ENCODE assay signal across 18 cellular contexts in the genomic region with DNA sequence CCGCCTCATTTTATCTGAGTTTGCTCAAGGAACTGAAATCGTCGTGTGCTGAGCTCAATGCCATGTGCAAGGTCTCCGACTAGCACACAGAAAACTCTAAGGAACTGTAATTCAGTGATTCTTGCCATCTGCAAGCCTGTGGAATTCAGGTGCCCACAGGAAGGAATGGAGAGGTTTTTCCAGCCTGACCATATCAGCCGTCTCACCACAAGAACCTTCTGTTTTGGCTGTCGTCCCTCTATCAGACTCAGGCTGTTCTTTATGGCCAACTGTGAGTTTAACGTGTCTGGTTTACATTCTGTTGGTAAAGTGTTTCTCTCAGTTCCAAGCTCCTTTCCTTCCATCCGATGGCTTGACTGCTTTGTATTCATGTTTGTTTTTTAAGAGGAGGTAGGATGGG.
A peak's percentile ranks its signal among the peaks of the same experiment; 100 is the strongest.
DNase-seq lines count a peak whose midpoint lies in the region; ATAC-seq, FAIRE-seq and TF ChIP-seq lines count a peak whose summit lies in the region.
"Had no signal": no experiment of that assay in that cellular context is flagged by ENCODE, and none has a peak within 500 bp of the region (broad histone marks: within the 10 kb centered on the region; RNA-seq: fewer than 3 reads in every experiment).

No MANE protein-coding gene starts in this region.

- CTCF ChIA-PET in mammary epithelial cell (lab: Charles Lee; ENCODE audit: low non-redundant PET), result no interaction called here

- intact Hi-C loops in mammary epithelial cell (cut with micrococcal nuclease) (no loop called here), breast epithelium (cut with DNase I; ENCODE audit: low total_unique reads) (no loop called here)

- H3K79me2 ChIP-seq in mammary epithelial cell (ENCODE audit: insufficient read depth, low read length) (no peaks in the 10 kb centered on the region), astrocyte (ENCODE audit: insufficient read depth, low read length) (no peaks in the 10 kb centered on the region)

- H3K27me3 ChIP-seq in mammary epithelial cell (ENCODE audit: insufficient read depth, low read length), result no peaks in the 10 kb centered on the region
- H3K27me3 ChIP-seq in breast epithelium, result no peaks in the 10 kb centered on the region
- no peaks in the 10 kb centered on the region for H3K27me3 ChIP-seq in astrocyte (ENCODE audit: insufficient read depth, low read length)
- H3K27me3 ChIP-seq in kidney epithelial cell (ENCODE audit: control insufficient read depth, insufficient read depth, low read length), result no peaks in the 10 kb centered on the region
- H3K27me3 ChIP-seq: suprapubic skin had no signal

- ATAC-seq in GM18873 (IDR thresholded peaks at IDR 0.05; ENCODE audit: low FRiP score, unreplicated experiment) (no peak), HG02763 (IDR thresholded peaks at IDR 0.05; ENCODE audit: unreplicated experiment) (no peak)
- ATAC-seq: left colon had no signal

- FAIRE-seq in astrocyte (lab: Jason Lieb, UNC), result peak; percentile 59

- H3K27ac Mint-ChIP-seq in astrocyte (ENCODE audit: unreplicated experiment), result peak overlapping the region; percentile 73
- H3K27ac Mint-ChIP-seq: activated T-cell treated with anti-CD3 and anti-CD28 coated beads, Interleukin-2, amount 50 U/mL, for 24 hours had no signal

- H3K4me2 ChIP-seq in mammary epithelial cell (ENCODE audit: insufficient read depth, low read depth, low read length) (peak overlapping the region; percentile 46), astrocyte (ENCODE audit: low read length) (peak overlapping the region; percentile 60)

- H3K4me3 ChIP-seq in mammary epithelial cell (replicated peaks in 1 of 3; ENCODE audit: insufficient read depth in 1 of 3, low read depth in 2 of 3, low read length in 3 of 3) (no peak overlapping the region), breast epithelium (no peak overlapping the region), astrocyte (ENCODE audit: insufficient read depth, low read depth, low read length) (no peak overlapping the region), kidney epithelial cell (ENCODE audit: low read depth, low read length) (no peak overlapping the region)
- H3K4me3 ChIP-seq: suprapubic skin had no signal

- H4K20me1 ChIP-seq in mammary epithelial cell (ENCODE audit: insufficient read depth, low read length), result no peaks in the 10 kb centered on the region
- no peaks in the 10 kb centered on the region for H4K20me1 ChIP-seq in astrocyte (ENCODE audit: insufficient read depth, low read length)

- no peak overlapping the region for H3K27ac ChIP-seq in mammary epithelial cell (ENCODE audit: insufficient read depth, low read depth, low read length)
- no peak overlapping the region for H3K27ac ChIP-seq in breast epithelium
- peak overlapping the region; percentile 62 for H3K27ac ChIP-seq in astrocyte (ENCODE audit: low read depth, low read length)
- H3K27ac ChIP-seq in temporal lobe (ENCODE audit: low read depth, low read length), result peak overlapping the region; percentile 14
- H3K27ac ChIP-seq: suprapubic skin had no signal

- H3K36me3 ChIP-seq in mammary epithelial cell (ENCODE audit: insufficient read depth, low read length) (no peaks in the 10 kb centered on the region), breast epithelium (no peaks in the 10 kb centered on the region), astrocyte (ENCODE audit: insufficient read depth, low read length) (no peaks in the 10 kb centered on the region), kidney epithelial cell (ENCODE audit: control insufficient read depth, insufficient read depth, low read length) (no peaks in the 10 kb centered on the region)
- H3K36me3 ChIP-seq: suprapubic skin had no signal

- TF ChIP-seq POLR2A in breast epithelium (IDR thresholded peaks at IDR 0.05), result no peak

- WGBS in mammary epithelial cell (ENCODE audit: low coverage, missing lambda C conversion rate), result 28% methylated on average over 8 of the region's 8 CpGs

- TF ChIP-seq CTCF in mammary epithelial cell (conservative IDR thresholded peaks at IDR 0.05 in 1 of 2, IDR thresholded peaks at IDR 0.05 in 1 of 2; ENCODE audit: extremely low read depth in 1 of 2, insufficient read depth in 1 of 2, low read depth in 1 of 2, low read length in 2 of 2) (no peak), breast epithelium (IDR thresholded peaks at IDR 0.05) (no peak), astrocyte (IDR thresholded peaks at IDR 0.05; ENCODE audit: insufficient read depth, low read depth, low read length) (no peak), kidney epithelial cell (IDR thresholded peaks at IDR 0.05; ENCODE audit: insufficient read depth, low read length, poor library complexity, severe bottlenecking) (no peak)

- H3K9ac ChIP-seq in mammary epithelial cell (ENCODE audit: insufficient read depth, low read length), result no peak overlapping the region
- H3K9ac ChIP-seq in astrocyte (ENCODE audit: low read length), result peak overlapping the region; percentile 59

- H3K27me3 Mint-ChIP-seq in astrocyte (ENCODE audit: low read depth, unreplicated experiment), result no peaks in the 10 kb centered on the region
- H3K27me3 Mint-ChIP-seq: activated T-cell treated with anti-CD3 and anti-CD28 coated beads, Interleukin-2, amount 50 U/mL, for 24 hours had no signal

- peaks cover 4% of the 10 kb centered on the region for H3K9me3 Mint-ChIP-seq in astrocyte (ENCODE audit: unreplicated experiment)

- peak overlapping the region; percentile 23 for H3K4me3 Mint-ChIP-seq in astrocyte (ENCODE audit: unreplicated experiment)
- H3K4me3 Mint-ChIP-seq: activated T-cell treated with anti-CD3 and anti-CD28 coated beads, Interleukin-2, amount 50 U/mL, for 24 hours had no signal

- peaks cover 27% of the 10 kb centered on the region for H3K4me1 ChIP-seq in mammary epithelial cell (ENCODE audit: insufficient read depth, low read length)
- H3K4me1 ChIP-seq in breast epithelium, result no peaks in the 10 kb centered on the region
- H3K4me1 ChIP-seq in astrocyte (ENCODE audit: insufficient read depth, low read length), result peaks cover 30% of the 10 kb centered on the region

- H2AFZ ChIP-seq in mammary epithelial cell (ENCODE audit: low read depth, low read length) (peak overlapping the region; percentile 56), astrocyte (ENCODE audit: low read depth, low read length) (peak overlapping the region; percentile 2)

- no peaks in the 10 kb centered on the region for H3K9me3 ChIP-seq in mammary epithelial cell (replicated peaks; ENCODE audit: insufficient read depth, low read length)
- H3K9me3 ChIP-seq in breast epithelium, result no peaks in the 10 kb centered on the region
- H3K9me3 ChIP-seq in astrocyte (ENCODE audit: insufficient read depth, low read depth, low read length), result no peaks in the 10 kb centered on the region
- H3K9me3 ChIP-seq: suprapubic skin had no signal

- H3K4me1 Mint-ChIP-seq in astrocyte (ENCODE audit: low read depth, unreplicated experiment), result peaks cover 40% of the 10 kb centered on the region

- in situ Hi-C loops in mammary epithelial cell (cut with MboI; ENCODE audit: low sequenced_read_pairs in 2 of 2), result loop anchor here in 1 of 2 donors (25.0 kb wide), 1 partner anchor 290 kb away; the partner anchor contains the start of gene SPRY2

- DNase-seq in mammary epithelial cell (peak; percentile 65), breast epithelium (ENCODE audit: low spot score in 2 of 2) (no peak), astrocyte (ENCODE audit: low read depth) (peak; percentile 94), kidney epithelial cell (ENCODE audit: low read depth) (peak; percentile 43), kidney glomerular epithelial cell (lab: John Stamatoyannopoulos, UW) (no peak)
- DNase-seq: 8988T; activated CD4-positive, alpha-beta T cell treated with anti-CD3 and anti-CD28 coated beads for 1 hour; activated T-cell treated with anti-CD3 and anti-CD28 coated beads, Interleukin-2, amount 50 U/mL, for 24 hours; amniotic stem cell; effector memory CD4-positive, alpha-beta T cell; left colon; NCI-H1048; NCI-H345; T-helper 1 cell had no signal

- dilution Hi-C loops in mammary epithelial cell (cut with HindIII; ENCODE audit: low sequenced_read_pairs), result no loop called here

- BruUV-seq in mammary epithelial cell (replicated peaks; lab: Mats Ljungman, UMichigan), result no TSS peak

- H3K36me3 Mint-ChIP-seq in astrocyte (ENCODE audit: low read depth, unreplicated experiment), result no peaks in the 10 kb centered on the region

Comparison
In these comparisons a context has a peak if more than half of its experiments do, and no peak if none do; other contexts are left out.
1. DNase-seq: peak in mammary epithelial cell (single experiment), astrocyte (single experiment) and kidney epithelial cell (single experiment); none in breast epithelium (0 of 2) and kidney glomerular epithelial cell (single experiment).
2. H3K27ac ChIP-seq: peak in astrocyte (single experiment) and temporal lobe (single experiment); none in mammary epithelial cell (single experiment) and breast epithelium (0 of 2).